18 cellular contexts compared by ENCODE assay signal in genomic region chr4:148618856-148619255, GRCh38.
A peak's percentile ranks its signal among the peaks of the same experiment; 100 is the strongest.
DNase-seq lines count a peak whose midpoint lies in the region; ATAC-seq, FAIRE-seq and TF ChIP-seq lines count a peak whose summit lies in the region.
"Had no signal": no experiment of that assay in that cellular context is flagged by ENCODE, and none has a peak within 500 bp of the region (broad histone marks: within the 10 kb centered on the region; RNA-seq: fewer than 3 reads in every experiment).

No MANE protein-coding gene starts in this region.

- no peak overlapping the region for H3K27ac Mint-ChIP-seq in astrocyte (ENCODE audit: unreplicated experiment)
- H3K27ac Mint-ChIP-seq: CD4-positive, alpha-beta memory T cell; H9 had no signal

- no peaks in the 10 kb centered on the region for H3K79me2 ChIP-seq in astrocyte (ENCODE audit: insufficient read depth, low read length)

- H3K9ac ChIP-seq in astrocyte (ENCODE audit: low read length): no peak overlapping the region
- no peak overlapping the region for H3K9ac ChIP-seq in neuronal stem cell (ENCODE audit: low read depth, low read length, poor library complexity)

- DNase-seq in HS-27A (ENCODE audit: low read depth): peak; percentile 20
- DNase-seq in M059J (ENCODE audit: low read depth): peak; percentile 16
- peak; percentile 4 for DNase-seq in astrocyte (ENCODE audit: low read depth)
- peak; percentile 30 for DNase-seq in glomerular visceral epithelial cell (ENCODE audit: extremely low spot score)
- no peak for DNase-seq in psoas muscle
- DNase-seq in dermis blood vessel endothelial cell: no peak
- DNase-seq in neuronal stem cell (ENCODE audit: low spot score): no peak
- no peak for DNase-seq in stimulated activated CD4-positive, alpha-beta T cell treated with anti-CD3 and anti-CD28 coated beads, Interleukin-1b, Interleukin-23, amount 100 ng/mL, for 48 hours
- DNase-seq: BE2C; CD4-positive, alpha-beta memory T cell; DMS79 treated with DMSO at 0.1 percent for 48 hours; EL; GOT3; H9 had no signal

- H3K9me3 ChIP-seq in astrocyte (ENCODE audit: insufficient read depth, low read depth, low read length) (no peaks in the 10 kb centered on the region), psoas muscle (peaks cover 19% of the 10 kb centered on the region), neuronal stem cell (replicated peaks in 1 of 2; ENCODE audit: control insufficient read depth in 2 of 2, insufficient read depth in 1 of 2, low read depth in 1 of 2, low read length in 2 of 2) (no peaks in the 10 kb centered on the region)
- H3K9me3 ChIP-seq: BE2C had no signal

- H3K36me3 ChIP-seq in astrocyte (ENCODE audit: insufficient read depth, low read length): no peaks in the 10 kb centered on the region
- H3K36me3 ChIP-seq in psoas muscle (ENCODE audit: insufficient read depth in 1 of 2, low read depth in 1 of 2): no peaks in the 10 kb centered on the region
- no peaks in the 10 kb centered on the region for H3K36me3 ChIP-seq in neuronal stem cell (replicated peaks in 1 of 2; ENCODE audit: control insufficient read depth in 2 of 2, insufficient read depth in 2 of 2, low read length in 2 of 2)
- H3K36me3 ChIP-seq: BE2C had no signal

- no peaks in the 10 kb centered on the region for H4K20me1 ChIP-seq in astrocyte (ENCODE audit: insufficient read depth, low read length)

- H3K4ac ChIP-seq in neuronal stem cell (ENCODE audit: low read length): no peak overlapping the region

- no peaks in the 10 kb centered on the region for H3K4me1 ChIP-seq in astrocyte (ENCODE audit: insufficient read depth, low read length)
- H3K4me1 ChIP-seq in psoas muscle: no peaks in the 10 kb centered on the region
- no peaks in the 10 kb centered on the region for H3K4me1 ChIP-seq in neuronal stem cell (ENCODE audit: control insufficient read depth in 2 of 2, insufficient read depth in 1 of 2, low read depth in 1 of 2, low read length in 2 of 2)
- H3K4me1 ChIP-seq: BE2C had no signal

- no peak overlapping the region for H3K23ac ChIP-seq in neuronal stem cell (ENCODE audit: low read depth, low read length, poor library complexity)

- H3K36me3 Mint-ChIP-seq in astrocyte (ENCODE audit: low read depth, unreplicated experiment): no peaks in the 10 kb centered on the region

- H3K4me3 ChIP-seq in astrocyte (ENCODE audit: insufficient read depth, low read depth, low read length): no peak overlapping the region
- H3K4me3 ChIP-seq in psoas muscle: no peak overlapping the region
- no peak overlapping the region for H3K4me3 ChIP-seq in neuronal stem cell (ENCODE audit: low read length in 2 of 2)

- intact Hi-C loops in psoas muscle (cut with DNase I): no loop called here

- no peak overlapping the region for H2BK15ac ChIP-seq in neuronal stem cell (ENCODE audit: low read length)

- H3K4me2 ChIP-seq in astrocyte (ENCODE audit: low read length) (no peak overlapping the region), neuronal stem cell (ENCODE audit: insufficient read depth, low read length, poor library complexity, severe bottlenecking) (no peak overlapping the region)

- no peak overlapping the region for H2BK5ac ChIP-seq in neuronal stem cell (ENCODE audit: low read length)

- no peak overlapping the region for H3K14ac ChIP-seq in neuronal stem cell (ENCODE audit: low read length)

- no peak overlapping the region for H3K18ac ChIP-seq in neuronal stem cell (ENCODE audit: low read length)

- H2AK5ac ChIP-seq in neuronal stem cell (ENCODE audit: low read depth, low read length): no peak overlapping the region

- no peak for FAIRE-seq in astrocyte (lab: Jason Lieb, UNC)
- FAIRE-seq: A204.1, G401.6, GM12891 had no signal

- H3K27me3 ChIP-seq in astrocyte (ENCODE audit: insufficient read depth, low read length) (no peaks in the 10 kb centered on the region), psoas muscle (ENCODE audit: insufficient read depth in 3 of 3, low read length in 2 of 3) (no peaks in the 10 kb centered on the region), neuronal stem cell (ENCODE audit: control insufficient read depth in 3 of 3, insufficient read depth in 3 of 3, low read depth in 1 of 3, low read length in 3 of 3) (no peaks in the 10 kb centered on the region)
- H3K27me3 ChIP-seq: BE2C had no signal

- ATAC-seq in psoas muscle: no peak

- peaks cover 1% of the 10 kb centered on the region for H3K9me3 Mint-ChIP-seq in astrocyte (ENCODE audit: unreplicated experiment)

- H3K27ac ChIP-seq in astrocyte (ENCODE audit: low read depth, low read length) (no peak overlapping the region), psoas muscle (no peak overlapping the region), neuronal stem cell (replicated peaks; ENCODE audit: low read length) (no peak overlapping the region)
- H3K27ac ChIP-seq: C4-2B had no signal

- no peaks in the 10 kb centered on the region for H3K27me3 Mint-ChIP-seq in astrocyte (ENCODE audit: low read depth, unreplicated experiment)

- H2BK12ac ChIP-seq in neuronal stem cell (ENCODE audit: low read length): no peak overlapping the region

- no peak overlapping the region for H2AFZ ChIP-seq in astrocyte (ENCODE audit: low read depth, low read length)
- no peak overlapping the region for H2AFZ ChIP-seq in neuronal stem cell (ENCODE audit: low read length)

- no peak overlapping the region for H2BK120ac ChIP-seq in neuronal stem cell (ENCODE audit: low read depth, low read length)

- TF ChIP-seq CTCF in astrocyte (IDR thresholded peaks at IDR 0.05; ENCODE audit: insufficient read depth, low read depth, low read length) (no peak), psoas muscle (IDR thresholded peaks at IDR 0.05) (no peak)

- H4K91ac ChIP-seq in neuronal stem cell (ENCODE audit: low read depth, low read length, poor library complexity): no peak overlapping the region

- no peak overlapping the region for H4K8ac ChIP-seq in neuronal stem cell (ENCODE audit: low read depth, low read length)

- no peaks in the 10 kb centered on the region for H3K79me1 ChIP-seq in neuronal stem cell (ENCODE audit: low read depth, low read length)

- no peak overlapping the region for H3K4me3 Mint-ChIP-seq in astrocyte (ENCODE audit: unreplicated experiment)
- H3K4me3 Mint-ChIP-seq: CD4-positive, alpha-beta memory T cell; H9 had no signal

- peaks cover 16% of the 10 kb centered on the region for H3K4me1 Mint-ChIP-seq in astrocyte (ENCODE audit: low read depth, unreplicated experiment)
- H3K4me1 Mint-ChIP-seq: CD4-positive, alpha-beta memory T cell; H9 had no signal

Comparison
In these comparisons a context has a peak if more than half of its experiments do, and no peak if none do; other contexts are left out.
1. DNase-seq: peak in HS-27A (single experiment), M059J (single experiment), astrocyte (single experiment) and glomerular visceral epithelial cell (single experiment); none in psoas muscle (0 of 2), dermis blood vessel endothelial cell (single experiment), neuronal stem cell (single experiment) and stimulated activated CD4-positive, alpha-beta T cell treated with anti-CD3 and anti-CD28 coated beads, Interleukin-1b, Interleukin-23, amount 100 ng/mL, for 48 hours (single experiment).